1 cellular context compared by ENCODE assay signal in genomic region chr5:59079622-59080620, GRCh38.
TF ChIP-seq lines count a peak whose summit lies in the region.

No MANE protein-coding gene starts in this region.

TF ChIP-seq in HepG2, 621 proteins besides CTCF, POLR2A, EP300 and RAD21 (continued from another document):
- no peak for TF ChIP-seq ZBTB40 (IDR thresholded peaks at IDR 0.05)
- TF ChIP-seq ZBTB40 (CRISPR knock-in tag; IDR thresholded peaks at IDR 0.05) = no peak
- TF ChIP-seq HNRNPH1 (optimal IDR thresholded peaks at IDR 0.05; ENCODE audit: low read depth, low read length) = no peak
- no peak for TF ChIP-seq ZNF354B (CRISPR knock-in tag; IDR thresholded peaks at IDR 0.05)
- TF ChIP-seq ZNF512B (CRISPR knock-in tag; IDR thresholded peaks at IDR 0.05; ENCODE audit: borderline replicate concordance) = no peak
- no peak for TF ChIP-seq ZC3H13 (CRISPR knock-in tag; IDR thresholded peaks at IDR 0.05)
- 0 out of 2 replicates have a peak, but pooled peaks have one; percentile 13 for TF ChIP-seq MZF1 (CRISPR knock-in tag; IDR thresholded peaks at IDR 0.05; ENCODE audit: borderline replicate concordance)
- 0 out of 2 replicates have a peak, but pooled peaks have one; percentile 12 for TF ChIP-seq FOXA3 (CRISPR knock-in tag; IDR thresholded peaks at IDR 0.05)
- no peak for TF ChIP-seq SRSF9 (IDR thresholded peaks at IDR 0.05; ENCODE audit: borderline replicate concordance, insufficient read depth, low read depth, low read length, poor library complexity, severe bottlenecking)
- TF ChIP-seq ZBTB38 (CRISPR knock-in tag; IDR thresholded peaks at IDR 0.05) = no peak
- TF ChIP-seq FOXC1 (CRISPR knock-in tag; IDR thresholded peaks at IDR 0.05; ENCODE audit: borderline replicate concordance) = no peak
- TF ChIP-seq RERE (CRISPR knock-in tag; IDR thresholded peaks at IDR 0.05; ENCODE audit: low read depth) = no peak
- TF ChIP-seq KLF9 (CRISPR knock-in tag; IDR thresholded peaks at IDR 0.05; ENCODE audit: low read depth) = no peak
- no peak for TF ChIP-seq ZNF556 (CRISPR knock-in tag; IDR thresholded peaks at IDR 0.05; ENCODE audit: borderline replicate concordance)
- no peak for TF ChIP-seq U2AF2 (IDR thresholded peaks at IDR 0.05; ENCODE audit: low read depth, low read length)
- no peak for TF ChIP-seq ATAD3A (CRISPR knock-in tag; IDR thresholded peaks at IDR 0.05)
- no peak for TF ChIP-seq KLF12 (CRISPR knock-in tag; IDR thresholded peaks at IDR 0.05; ENCODE audit: borderline replicate concordance)
- no peak for TF ChIP-seq TAF1 (CRISPR knock-in tag; IDR thresholded peaks at IDR 0.05)
- TF ChIP-seq CEBPB (IDR thresholded peaks at IDR 0.05; ENCODE audit: borderline replicate concordance, low read depth, low read length) = peak; percentile 77; the same call in 1 of the 2 replicates
- no peak for TF ChIP-seq ZSCAN29 (CRISPR knock-in tag; conservative IDR thresholded peaks at IDR 0.05)
- TF ChIP-seq IRF1 (CRISPR knock-in tag; IDR thresholded peaks at IDR 0.05; ENCODE audit: low read depth) = no peak
- no peak for TF ChIP-seq ZNF674 (CRISPR knock-in tag; IDR thresholded peaks at IDR 0.05; ENCODE audit: low read depth)
- no peak for TF ChIP-seq TIGD3 (CRISPR knock-in tag; IDR thresholded peaks at IDR 0.05; ENCODE audit: borderline replicate concordance)
- no peak for TF ChIP-seq NCOR1 (IDR thresholded peaks at IDR 0.05; ENCODE audit: borderline replicate concordance, low read length)
- no peak for TF ChIP-seq SAP130 (CRISPR knock-in tag; IDR thresholded peaks at IDR 0.05; ENCODE audit: low read depth)
- no peak for TF ChIP-seq ZNF333 (CRISPR knock-in tag; IDR thresholded peaks at IDR 0.05; ENCODE audit: borderline replicate concordance)
- TF ChIP-seq MXD4 (CRISPR knock-in tag; IDR thresholded peaks at IDR 0.05) = no peak
- 0 out of 2 replicates have a peak, but pooled peaks have one; percentile 15 for TF ChIP-seq SOX5 (CRISPR knock-in tag; IDR thresholded peaks at IDR 0.05; ENCODE audit: borderline replicate concordance)
- TF ChIP-seq ZNF614 (CRISPR knock-in tag; IDR thresholded peaks at IDR 0.05; ENCODE audit: borderline replicate concordance) = peak; percentile 44; the same call in 1 of the 2 replicates
- TF ChIP-seq GATAD2A (CRISPR knock-in tag; IDR thresholded peaks at IDR 0.05) = 0 out of 2 replicates have a peak, but pooled peaks have one; percentile 21
- TF ChIP-seq FOSL1 (CRISPR knock-in tag; IDR thresholded peaks at IDR 0.05; ENCODE audit: borderline replicate concordance) = no peak
- no peak for TF ChIP-seq ZNF780A (CRISPR knock-in tag; IDR thresholded peaks at IDR 0.05)
- TF ChIP-seq ZSCAN30 (CRISPR knock-in tag; IDR thresholded peaks at IDR 0.05) = no peak
- TF ChIP-seq SP140L (CRISPR knock-in tag; IDR thresholded peaks at IDR 0.05; ENCODE audit: borderline replicate concordance) = no peak
- no peak for TF ChIP-seq FOXO4 (CRISPR knock-in tag; conservative IDR thresholded peaks at IDR 0.05)
TF ChIP-seq in HepG2: peak in this region for 16.
